In the genomic region with DNA sequence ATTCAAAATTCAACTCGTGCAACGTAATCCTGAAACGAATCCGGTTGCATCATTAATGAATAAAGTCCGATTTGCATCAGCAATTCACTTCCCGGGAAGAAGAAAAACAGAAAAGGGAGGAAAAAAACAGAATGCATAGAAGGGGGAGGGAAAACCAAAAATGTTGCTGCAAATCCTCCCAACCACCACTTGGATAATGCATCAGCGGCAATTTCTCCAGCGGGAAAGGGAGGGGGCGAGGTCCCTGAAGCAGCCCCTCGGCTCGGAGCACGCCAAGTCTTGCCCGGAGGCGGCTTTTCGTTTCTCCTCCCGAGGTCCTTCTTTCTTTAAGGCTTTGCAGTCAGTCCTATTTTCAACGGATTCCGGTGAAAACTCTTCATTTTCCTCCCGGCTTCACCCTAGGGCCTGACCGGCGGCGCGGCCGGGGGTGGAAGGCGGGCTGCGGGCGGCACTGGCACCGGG, we compare ENCODE assay signal across 8 cellular contexts. TPM values are rescaled to one million over a fixed set of nuclear protein-coding genes. Genes with fewer than 3 reads are reported as not detected.
DNase-seq lines count a peak whose midpoint lies in the region; ATAC-seq, FAIRE-seq and TF ChIP-seq lines count a peak whose summit lies in the region.

No MANE protein-coding gene starts in this region.

- H3K4me1 ChIP-seq in left ventricle myocardium inferior (peaks cover 37% of the 10 kb centered on the region), pancreas (peaks cover 28 to 36% (median 29%) of the 10 kb centered on the region in 3 donors)

- intact Hi-C loops in left ventricle myocardium inferior (cut with micrococcal nuclease) (loop anchor here (10.0 kb wide), 2 partner anchors 73 to 117 kb away; no protein-coding TSS in a partner anchor), pancreas (cut with DNase I) (no loop called here)

- FAIRE-seq in pancreas (lab: Jason Lieb, UNC) = no peak

- H3K27ac ChIP-seq in AG04450 (ENCODE audit: low read depth, low read length) (peak overlapping the region; percentile 65), left ventricle myocardium inferior (replicated peaks) (peak overlapping the region; percentile 98), pancreas (peak overlapping the region; percentile 94 to 97 (median 96))

- H3K4me3 ChIP-seq in AG04450 (ENCODE audit: low read depth, low read length) (peak overlapping the region; percentile 76), left ventricle myocardium inferior (peak overlapping the region; percentile 77), pancreas (peak overlapping the region; percentile 67 to 96 (median 86))

- CTCF ChIA-PET in AG04450 (lab: Charles Lee) = no interaction called here

- no peaks in the 10 kb centered on the region for H3K36me3 ChIP-seq in left ventricle myocardium inferior
- H3K36me3 ChIP-seq in pancreas = no peaks in the 10 kb centered on the region

- ATAC-seq in pancreas (peak; percentile 19 to 34 (median 28)), GM21723 (IDR thresholded peaks at IDR 0.05; ENCODE audit: unreplicated experiment) (no peak), GM21360 (IDR thresholded peaks at IDR 0.05; ENCODE audit: unreplicated experiment) (no peak)

- H3K9me3 ChIP-seq in AG04450 (ENCODE audit: control insufficient read depth, insufficient read depth, low read length) (no peaks in the 10 kb centered on the region), left ventricle myocardium inferior (replicated peaks) (no peaks in the 10 kb centered on the region), pancreas (no peaks in the 10 kb centered on the region)

- in situ Hi-C loops in GM13977 (cut with MboI; ENCODE audit: low pct_unique_long_range_greater_than_20kb, low sequenced_read_pairs, unreplicated experiment) = no loop called here

- TF ChIP-seq CTCF in AG04450 (IDR thresholded peaks at IDR 0.05; ENCODE audit: low read depth, low read length) = peak; percentile 35
- TF ChIP-seq CTCF in GM13977 (IDR thresholded peaks at IDR 0.05; ENCODE audit: extremely low read depth, insufficient read depth, missing control alignments) = no peak
- TF ChIP-seq CTCF in left ventricle myocardium inferior (IDR thresholded peaks at IDR 0.05; ENCODE audit: borderline replicate concordance) = peak; percentile 39
- no peak for TF ChIP-seq CTCF in pancreas (IDR thresholded peaks at IDR 0.05)

- WGBS in pancreas, 2 donors = 0 to 1% methylated on average over 28 of the region's 28 CpGs

- POLR2A ChIA-PET in AG04450 (lab: Yijun Ruan, JAX) = interaction anchor here (0.6 kb wide), 2 partner anchors 125 to 188 kb away, joined by 3 read pairs; no protein-coding TSS in a partner anchor

- DNase-seq in AG04450 (ENCODE audit: low read depth, low spot score) (no peak), GM13977 (ENCODE audit: low spot score) (peak; percentile 32), NCI-H226 (peak; percentile 6), amniotic epithelial cell (ENCODE audit: low read depth) (peak; percentile 80), left ventricle myocardium inferior (peak; percentile 29), pancreas (peak in 4 of 6 donors; percentile 27 to 55 (median 48))

- H3K27me3 ChIP-seq in AG04450 (ENCODE audit: control insufficient read depth, insufficient read depth, low read length) = no peaks in the 10 kb centered on the region
- H3K27me3 ChIP-seq in left ventricle myocardium inferior (ENCODE audit: low read depth) = no peaks in the 10 kb centered on the region
- H3K27me3 ChIP-seq in pancreas = no peaks in the 10 kb centered on the region

RNA-seq across cellular contexts. Expression of a gene that starts 0.7 kb away (rescaled TPM):
- polyA plus RNA-seq in AG04450 (2011; rRNA removed) (25.4 and 30.7 TPM in 2 replicates), pancreas (10 to 100 TPM in 1 of 2 donors, 1 to 10 TPM in 1; 5.3 to 10.3 TPM)
- polyA minus RNA-seq in AG04450 (2011; rRNA and poly(A)+ RNA removed) = 40.8 and 65.6 TPM in 2 replicates
- total RNA-seq in left ventricle myocardium inferior (35.1 TPM), pancreas (10 to 100 TPM; 11.9 to 22.5 (median 17.1) TPM)

Comparison
In these comparisons a context has a peak if more than half of its experiments do, and no peak if none do; other contexts are left out.
1. CTCF ChIP-seq: peak in AG04450 (single experiment) and left ventricle myocardium inferior (single experiment); none in GM13977 (single experiment) and pancreas (0 of 4).
2. ATAC-seq: peak in pancreas (4 of 4); none in GM21723 (single experiment) and GM21360 (single experiment).
3. Peak in every context shown above with its lines, with median percentiles within 50 percentile points of each other: H3K27ac ChIP-seq and H3K4me3 ChIP-seq.